ENCODE assay signal across 23 cellular contexts in the genomic region with DNA sequence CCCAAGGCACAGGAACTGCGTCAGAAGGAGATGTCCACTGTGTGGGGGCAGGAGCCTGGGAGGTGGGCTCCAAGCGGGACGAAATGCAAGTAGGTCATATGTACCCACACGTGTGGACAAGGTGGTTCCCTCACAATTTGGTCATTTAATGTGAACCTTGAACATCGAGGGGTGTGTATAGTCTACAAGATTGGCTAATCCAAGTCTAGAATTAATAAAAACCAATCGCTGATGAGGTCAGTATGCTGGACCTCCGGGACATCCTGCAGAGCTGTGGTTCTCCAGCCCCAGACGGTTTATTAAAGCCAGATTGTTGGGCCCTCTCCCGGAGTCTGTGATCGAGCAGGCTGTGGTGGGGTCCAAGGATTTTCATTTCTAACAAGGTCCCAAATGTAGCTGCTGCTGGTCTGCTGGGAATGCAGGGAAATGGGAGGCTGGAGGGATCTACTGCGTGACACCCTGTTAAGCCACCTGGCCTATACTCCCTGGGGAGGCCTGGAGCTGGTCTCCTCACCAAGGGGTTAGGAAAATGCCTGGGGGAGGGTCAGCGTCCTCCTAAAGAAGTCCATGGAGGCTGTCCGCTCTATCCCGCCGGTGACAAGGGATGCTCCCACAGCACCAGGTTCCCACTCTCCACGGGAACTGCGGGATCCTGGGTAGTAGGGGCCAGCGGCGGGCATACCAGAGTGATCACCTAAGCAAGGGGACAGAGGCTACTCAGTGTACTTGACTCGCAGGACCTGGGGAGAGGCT.
"Had no signal": no experiment of that assay in that cellular context is flagged by ENCODE, and none has a peak within 500 bp of the region (broad histone marks: within the 10 kb centered on the region; RNA-seq: fewer than 3 reads in every experiment).

No MANE protein-coding gene starts in this region.

- H3K36me3 Mint-ChIP-seq: activated naive CD4-positive, alpha-beta T cell treated with anti-CD3 and anti-CD28 coated beads, Interleukin-2, amount 50 U/mL, for 24 hours; mesothelial cell of epicardium; naive thymus-derived CD8-positive, alpha-beta T cell; T-cell had no signal

- H3K9me3 ChIP-seq: body of pancreas, tibial artery had no signal

- H3K4me1 Mint-ChIP-seq: mesothelial cell of epicardium had no signal

- H3K4me3 Mint-ChIP-seq: activated naive CD4-positive, alpha-beta T cell treated with anti-CD3 and anti-CD28 coated beads, Interleukin-2, amount 50 U/mL, for 24 hours; mesothelial cell of epicardium; naive thymus-derived CD8-positive, alpha-beta T cell; neural progenitor cell; stimulated activated naive CD8-positive, alpha-beta T cell treated with anti-CD3 and anti-CD28 coated beads, Interleukin-15, Interleukin-2, amounts not matched to agents 100 ng/mL and 50 ng/mL, for 24 hours; T-cell; T-helper 2 cell treated with Interferon-gamma antibody and Interleukin-4, amounts not matched to agents 5 μg/mL and 100 μg/mL, for 36 hours had no signal

- H3K9me3 Mint-ChIP-seq: activated naive CD4-positive, alpha-beta T cell treated with anti-CD3 and anti-CD28 coated beads, Interleukin-2, amount 50 U/mL, for 24 hours had no signal

- ATAC-seq: body of pancreas; naive thymus-derived CD8-positive, alpha-beta T cell; T-cell had no signal

- H3K36me3 ChIP-seq: neural progenitor cell, tibial artery, WERI-Rb-1 had no signal

- DNase-seq: activated CD4-positive, alpha-beta T cell treated with anti-CD3 and anti-CD28 coated beads for 1 hour; activated gamma-delta T cell treated with Interleukin-2 at 50 U/mL for 16 hours; activated T-cell treated with anti-CD3 and anti-CD28 coated beads, Interleukin-2, amount 50 U/mL, for 1 hour; anterior cingulate cortex; body of pancreas; caudate nucleus; dermis blood vessel endothelial cell; effector CD8-positive, alpha-beta T cell; hypothalamus; mammary epithelial cell; naive thymus-derived CD8-positive, alpha-beta T cell; retina; stimulated activated CD4-positive, alpha-beta T cell treated with anti-CD3 and anti-CD28 coated beads, Interleukin-1b, Interleukin-23, amount 100 ng/mL, for 48 hours; substantia nigra; T-cell; tibial artery; WERI-Rb-1 had no signal

- H3K4me3 ChIP-seq: body of pancreas, neural progenitor cell, tibial artery had no signal

- H3K27me3 ChIP-seq: body of pancreas, neural progenitor cell had no signal

- H3K27ac ChIP-seq: body of pancreas, neural progenitor cell, tibial artery, WERI-Rb-1 had no signal

- H3K27ac Mint-ChIP-seq: activated naive CD4-positive, alpha-beta T cell treated with anti-CD3 and anti-CD28 coated beads, Interleukin-2, amount 50 U/mL, for 24 hours; mesothelial cell of epicardium; naive thymus-derived CD8-positive, alpha-beta T cell; neural progenitor cell; progenitor cell of endocrine pancreas; stimulated activated naive CD8-positive, alpha-beta T cell treated with anti-CD3 and anti-CD28 coated beads, Interleukin-15, Interleukin-2, amounts not matched to agents 100 ng/mL and 50 ng/mL, for 24 hours; T-helper 2 cell treated with Interferon-gamma antibody and Interleukin-4, amounts not matched to agents 5 μg/mL and 100 μg/mL, for 36 hours had no signal

- H3K4me1 ChIP-seq: body of pancreas, tibial artery had no signal
